ENCODE assay signal across 23 cellular contexts in the genomic region with DNA sequence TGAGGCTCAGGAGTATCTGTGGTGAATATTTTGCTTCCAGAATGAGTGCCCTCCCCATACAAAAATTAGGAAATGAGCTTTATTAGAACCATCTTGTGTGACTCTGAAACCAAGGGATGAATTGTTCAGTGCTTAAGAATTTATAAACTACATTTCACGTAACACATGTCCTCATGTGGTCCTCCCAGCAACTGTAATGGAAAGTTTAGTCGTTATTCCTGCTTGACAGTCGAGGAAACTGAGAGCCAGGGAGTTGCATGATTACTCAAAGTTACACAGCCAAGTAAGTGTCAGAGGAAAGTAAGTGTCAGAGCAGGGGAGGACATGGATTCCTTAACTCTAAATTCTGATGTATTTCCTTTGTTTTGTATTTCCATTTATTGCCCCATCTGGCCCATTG.
"Had no signal": no experiment of that assay in that cellular context is flagged by ENCODE, and none has a peak within 500 bp of the region (broad histone marks: within the 10 kb centered on the region; RNA-seq: fewer than 3 reads in every experiment).

No MANE protein-coding gene starts in this region.

- H3K27ac Mint-ChIP-seq: activated B cell treated with CpG ODN at 0.5 μM for 24 hours; activated CD4-positive, alpha-beta memory T cell treated with anti-CD3 and anti-CD28 coated beads for 36 hours; activated naive CD8-positive, alpha-beta T cell treated with anti-CD3 and anti-CD28 coated beads, Interleukin-2, amount 50 U/mL, for 24 hours; endodermal cell; natural killer cell; progenitor cell of endocrine pancreas; stimulated activated memory B cell treated with anti-CD40 and anti-IgM and Interleukin-4, amounts not matched to agents 10 μg/mL and 1 μg/mL and 100 μg/mL, for 72 hours had no signal

- H3K36me3 Mint-ChIP-seq: activated CD4-positive, alpha-beta memory T cell treated with anti-CD3 and anti-CD28 coated beads for 36 hours; natural killer cell; stimulated activated memory B cell treated with anti-CD40 and anti-IgM and Interleukin-4, amounts not matched to agents 10 μg/mL and 1 μg/mL and 100 μg/mL, for 72 hours had no signal

- H3K9me3 Mint-ChIP-seq: activated B cell treated with CpG ODN at 0.5 μM for 24 hours; activated CD4-positive, alpha-beta memory T cell treated with anti-CD3 and anti-CD28 coated beads for 36 hours; activated naive CD8-positive, alpha-beta T cell treated with anti-CD3 and anti-CD28 coated beads, Interleukin-2, amount 50 U/mL, for 24 hours; natural killer cell; stimulated activated memory B cell treated with anti-CD40 and anti-IgM and Interleukin-4, amounts not matched to agents 10 μg/mL and 1 μg/mL and 100 μg/mL, for 72 hours had no signal

- H3K9me3 ChIP-seq: heart left ventricle, sigmoid colon, stomach, suprapubic skin, tibial nerve, uterus had no signal

- H3K27ac ChIP-seq: cardiac muscle cell, epithelial cell of prostate, heart left ventricle, stomach, tibial nerve, uterus had no signal

- H3K27me3 Mint-ChIP-seq: activated CD4-positive, alpha-beta memory T cell treated with anti-CD3 and anti-CD28 coated beads for 36 hours; activated naive CD8-positive, alpha-beta T cell treated with anti-CD3 and anti-CD28 coated beads, Interleukin-2, amount 50 U/mL, for 24 hours had no signal

- H3K4me2 ChIP-seq: smooth muscle cell had no signal

- H3K4me1 Mint-ChIP-seq: activated B cell treated with CpG ODN at 0.5 μM for 24 hours; stimulated activated memory B cell treated with anti-CD40 and anti-IgM and Interleukin-4, amounts not matched to agents 10 μg/mL and 1 μg/mL and 100 μg/mL, for 72 hours had no signal

- H3K36me3 ChIP-seq: cardiac muscle cell, heart left ventricle, sigmoid colon, stomach, suprapubic skin, tibial nerve, uterus had no signal

- H3K4me3 ChIP-seq: cardiac muscle cell, heart left ventricle, sigmoid colon, smooth muscle cell, stomach, suprapubic skin, tibial nerve, uterus had no signal

- DNase-seq: activated B cell treated with CpG ODN at 0.5 μM for 24 hours; activated CD4-positive, alpha-beta memory T cell treated with anti-CD3 and anti-CD28 coated beads for 36 hours; activated CD4-positive, alpha-beta T cell treated with anti-CD3 and anti-CD28 coated beads for 4 hours; activated naive CD4-positive, alpha-beta T cell treated with Interleukin-2 at 50 U/mL for 16 hours; activated naive CD8-positive, alpha-beta T cell treated with anti-CD3 and anti-CD28 coated beads, Interleukin-2, amount 50 U/mL, for 24 hours; activated T-cell treated with anti-CD3 and anti-CD28 coated beads, Interleukin-2, amount 50 U/mL, for 48 hours; cortex of kidney; endodermal cell; heart left ventricle; midbrain; natural killer cell; retina; sigmoid colon; stimulated activated CD4-positive, alpha-beta T cell treated with anti-CD3 and anti-CD28 coated beads, Interleukin-15, amount 100 ng/mL, for 24 hours; stomach; uterus had no signal

- H3K27me3 ChIP-seq: cardiac muscle cell, sigmoid colon, stomach, suprapubic skin, tibial nerve, uterus had no signal

- ATAC-seq: activated naive CD8-positive, alpha-beta T cell treated with anti-CD3 and anti-CD28 coated beads, Interleukin-2, amount 50 U/mL, for 24 hours; heart left ventricle; natural killer cell; stimulated activated memory B cell treated with anti-CD40 and anti-IgM and Interleukin-4, amounts not matched to agents 10 μg/mL and 1 μg/mL and 100 μg/mL, for 72 hours had no signal

- H3K4me3 Mint-ChIP-seq: activated B cell treated with CpG ODN at 0.5 μM for 24 hours; activated CD4-positive, alpha-beta memory T cell treated with anti-CD3 and anti-CD28 coated beads for 36 hours; activated naive CD8-positive, alpha-beta T cell treated with anti-CD3 and anti-CD28 coated beads, Interleukin-2, amount 50 U/mL, for 24 hours; endodermal cell; natural killer cell; stimulated activated memory B cell treated with anti-CD40 and anti-IgM and Interleukin-4, amounts not matched to agents 10 μg/mL and 1 μg/mL and 100 μg/mL, for 72 hours had no signal

- H3K4me1 ChIP-seq: heart left ventricle, sigmoid colon, stomach, suprapubic skin, tibial nerve, uterus had no signal
